Comparison of ENCODE assay signal across 9 cellular contexts in genomic region chr5:133996683-133997252, GRCh38. TPM values are rescaled to one million over a fixed set of nuclear protein-coding genes. Genes with fewer than 3 reads are reported as not detected.
A peak's percentile ranks its signal among the peaks of the same experiment; 100 is the strongest.
DNase-seq lines count a peak whose midpoint lies in the region; ATAC-seq, FAIRE-seq and TF ChIP-seq lines count a peak whose summit lies in the region.
"Had no signal": no experiment of that assay in that cellular context is flagged by ENCODE, and none has a peak within 500 bp of the region (broad histone marks: within the 10 kb centered on the region; RNA-seq: fewer than 3 reads in every experiment).

No MANE protein-coding gene starts in this region.

- H3K4me1 Mint-ChIP-seq in nephron progenitor cell = peaks cover 62% of the 10 kb centered on the region

- TF ChIP-seq CTCF in KMS-11 (conservative IDR thresholded peaks at IDR 0.05; ENCODE audit: low read depth, low read length) (peak; percentile 74), bronchial epithelial cell (IDR thresholded peaks at IDR 0.05; ENCODE audit: insufficient read depth, low read length, severe bottlenecking) (peak; percentile 62), nephron progenitor cell (IDR thresholded peaks at IDR 0.05) (peak; percentile 54), omental fat pad (IDR thresholded peaks at IDR 0.05) (no peak)

- H3K27ac Mint-ChIP-seq in nephron progenitor cell = no peak overlapping the region

- no peaks in the 10 kb centered on the region for H3K36me3 ChIP-seq in KMS-11 (ENCODE audit: insufficient read depth)
- peaks cover 14% of the 10 kb centered on the region for H3K36me3 ChIP-seq in bronchial epithelial cell (ENCODE audit: control insufficient read depth, insufficient read depth, low read length)

- H3K4me2 ChIP-seq in KMS-11 = no peak overlapping the region

- no peaks in the 10 kb centered on the region for H3K27me3 Mint-ChIP-seq in nephron progenitor cell (ENCODE audit: low read depth, poor library complexity)

- no peak overlapping the region for H3K9ac ChIP-seq in KMS-11

- H3K27me3 ChIP-seq in KMS-11 (ENCODE audit: insufficient read depth, low read depth) (no peaks in the 10 kb centered on the region), bronchial epithelial cell (ENCODE audit: control insufficient read depth, insufficient read depth, low read length) (no peaks in the 10 kb centered on the region)

- H3K79me2 ChIP-seq in KMS-11 (ENCODE audit: insufficient read depth, low read depth) = peaks cover 100% of the 10 kb centered on the region

- peaks cover 6% of the 10 kb centered on the region for H3K36me3 Mint-ChIP-seq in nephron progenitor cell (ENCODE audit: low read depth)

- H3K4me3 Mint-ChIP-seq in nephron progenitor cell = no peak overlapping the region

- no peak overlapping the region for H3K27ac ChIP-seq in KMS-11

- H3K4me1 ChIP-seq in KMS-11 (ENCODE audit: low read depth, poor library complexity, severe bottlenecking) = peaks cover 64% of the 10 kb centered on the region

- peak; percentile 41 for DNase-seq in DMS53 (lab: John Stamatoyannopoulos, UW)
- DNase-seq in DMS53 treated with DMSO at 0.1 percent for 48 hours (lab: John Stamatoyannopoulos, UW; ENCODE audit: unreplicated experiment) = no peak
- DNase-seq in bronchial epithelial cell (ENCODE audit: low read depth) = no peak
- DNase-seq in nephron progenitor cell = peak; percentile 39
- DNase-seq in stimulated activated CD4-positive, alpha-beta T cell treated with anti-CD3 and anti-CD28 coated beads, Interleukin-12 subunit alpha, Interleukin-12 subunit beta, amount 100 ng/mL, for 4 hours = no peak
- no peak for DNase-seq in omental fat pad (ENCODE audit: low spot score)

- no peaks in the 10 kb centered on the region for H3K9me3 Mint-ChIP-seq in nephron progenitor cell

- ATAC-seq in omental fat pad (ENCODE audit: low FRiP score) = no peak
- ATAC-seq in HG03354 (IDR thresholded peaks at IDR 0.05; ENCODE audit: poor library complexity, severe bottlenecking, unreplicated experiment) = no peak

- H3K4me3 ChIP-seq in KMS-11 (IDR thresholded peaks at IDR 0.05; ENCODE audit: insufficient read depth, low read depth, low read length) (no peak overlapping the region), bronchial epithelial cell (ENCODE audit: low read depth, low read length) (no peak overlapping the region)

- no peak for FAIRE-seq in bronchial epithelial cell (lab: Jason Lieb, UNC)
- FAIRE-seq: A204.1 had no signal

- H4K20me1 ChIP-seq in KMS-11 (ENCODE audit: insufficient read depth) = peaks cover 74% of the 10 kb centered on the region

- H2AFZ ChIP-seq in KMS-11 (ENCODE audit: low read depth) = no peak overlapping the region

RNA-seq across cellular contexts. Expression of gene VDAC1, which starts 8.0 kb away (rescaled TPM):
- total RNA-seq in bronchial epithelial cell = 328 and 489 TPM in 2 replicates
- total RNA-seq in omental fat pad = 100 to 1,000 TPM in 3 of 4 donors, 10 to 100 TPM in 1; 83.4 to 182 (median 150) TPM

RNA-seq across cellular contexts. Expression of gene C5orf15, which starts 28.3 kb away (rescaled TPM):
- total RNA-seq in bronchial epithelial cell = 20.8 and 27.0 TPM in 2 replicates
- 10 to 100 TPM; 31.3 to 53.1 (median 41.2) TPM for total RNA-seq in omental fat pad

Comparison
In these comparisons a context has a peak if more than half of its experiments do, and no peak if none do; other contexts are left out.
1. DNase-seq: peak in DMS53 (single experiment) and nephron progenitor cell (single experiment); none in DMS53 treated with DMSO at 0.1 percent for 48 hours (single experiment), bronchial epithelial cell (single experiment), stimulated activated CD4-positive, alpha-beta T cell treated with anti-CD3 and anti-CD28 coated beads, Interleukin-12 subunit alpha, Interleukin-12 subunit beta, amount 100 ng/mL, for 4 hours (single experiment) and omental fat pad (single experiment).
2. CTCF ChIP-seq: peak in KMS-11 (single experiment), bronchial epithelial cell (single experiment) and nephron progenitor cell (single experiment); none in omental fat pad (0 of 3).